Comparison of ENCODE assay signal across 1 cellular context in the genomic region with DNA sequence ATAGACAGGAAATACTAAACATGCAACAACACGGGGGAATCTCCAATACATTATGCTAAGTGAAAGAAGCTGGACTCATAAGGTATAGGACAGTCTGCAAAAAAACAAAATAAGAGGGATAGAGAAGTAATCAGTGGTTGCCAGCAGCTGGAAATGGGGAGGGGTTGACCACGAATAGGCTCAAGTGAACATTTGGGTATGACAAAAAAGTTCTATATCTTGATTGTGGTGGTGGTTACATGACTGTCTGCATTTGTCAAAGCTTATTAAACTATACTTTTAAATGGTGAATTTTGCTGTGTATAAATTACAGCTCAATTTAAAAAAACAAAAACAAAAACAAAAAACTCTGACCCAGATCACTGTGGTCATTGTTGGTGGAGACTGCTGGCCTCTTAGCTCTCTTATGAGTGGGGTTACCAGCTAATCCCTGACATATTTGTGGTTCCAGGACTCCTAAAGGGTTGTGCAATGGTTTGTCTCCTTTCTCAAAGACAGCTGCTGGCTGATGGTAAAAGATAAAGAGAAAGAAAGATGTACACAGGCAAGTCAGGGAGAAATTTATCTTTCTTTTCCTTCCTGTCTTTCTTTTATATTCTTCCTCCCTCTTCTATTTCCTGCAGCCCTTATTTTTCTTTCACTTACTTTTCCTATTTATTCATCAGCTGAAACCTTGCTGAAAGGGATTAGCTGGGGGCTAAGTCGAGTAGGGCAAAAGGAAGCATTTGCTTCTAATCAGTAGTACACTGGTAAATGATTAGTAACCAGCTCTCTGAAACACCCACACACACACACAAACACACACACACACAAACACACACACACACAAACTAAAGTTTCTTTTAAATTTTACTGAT.
TF ChIP-seq lines count a peak whose summit lies in the region.

No MANE protein-coding gene starts in this region.

TF ChIP-seq in K562, 482 proteins besides CTCF, POLR2A, EP300 and RAD21 (continued from another document and continues in another):
- TF ChIP-seq, protein P1, sequence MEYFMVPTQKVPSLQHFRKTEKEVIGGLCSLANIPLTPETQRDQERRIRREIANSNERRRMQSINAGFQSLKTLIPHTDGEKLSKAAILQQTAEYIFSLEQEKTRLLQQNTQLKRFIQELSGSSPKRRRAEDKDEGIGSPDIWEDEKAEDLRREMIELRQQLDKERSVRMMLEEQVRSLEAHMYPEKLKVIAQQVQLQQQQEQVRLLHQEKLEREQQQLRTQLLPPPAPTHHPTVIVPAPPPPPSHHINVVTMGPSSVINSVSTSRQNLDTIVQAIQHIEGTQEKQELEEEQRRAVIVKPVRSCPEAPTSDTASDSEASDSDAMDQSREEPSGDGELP (CRISPR knock-in tag; IDR thresholded peaks at IDR 0.05; ENCODE audit: borderline replicate concordance): peak; percentile 76
- TF ChIP-seq SREBF1 (IDR thresholded peaks at IDR 0.05; ENCODE audit: borderline replicate concordance, low read depth, low read length): no peak
- no peak for TF ChIP-seq ETS1 (conservative IDR thresholded peaks at IDR 0.05; ENCODE audit: control insufficient read depth, low read depth, low read length)
- no peak for TF ChIP-seq ESRRB (CRISPR knock-in tag; IDR thresholded peaks at IDR 0.05; ENCODE audit: borderline replicate concordance)
- TF ChIP-seq NR2F6 (CRISPR knock-in tag; IDR thresholded peaks at IDR 0.05): no peak
- TF ChIP-seq, protein P2, sequence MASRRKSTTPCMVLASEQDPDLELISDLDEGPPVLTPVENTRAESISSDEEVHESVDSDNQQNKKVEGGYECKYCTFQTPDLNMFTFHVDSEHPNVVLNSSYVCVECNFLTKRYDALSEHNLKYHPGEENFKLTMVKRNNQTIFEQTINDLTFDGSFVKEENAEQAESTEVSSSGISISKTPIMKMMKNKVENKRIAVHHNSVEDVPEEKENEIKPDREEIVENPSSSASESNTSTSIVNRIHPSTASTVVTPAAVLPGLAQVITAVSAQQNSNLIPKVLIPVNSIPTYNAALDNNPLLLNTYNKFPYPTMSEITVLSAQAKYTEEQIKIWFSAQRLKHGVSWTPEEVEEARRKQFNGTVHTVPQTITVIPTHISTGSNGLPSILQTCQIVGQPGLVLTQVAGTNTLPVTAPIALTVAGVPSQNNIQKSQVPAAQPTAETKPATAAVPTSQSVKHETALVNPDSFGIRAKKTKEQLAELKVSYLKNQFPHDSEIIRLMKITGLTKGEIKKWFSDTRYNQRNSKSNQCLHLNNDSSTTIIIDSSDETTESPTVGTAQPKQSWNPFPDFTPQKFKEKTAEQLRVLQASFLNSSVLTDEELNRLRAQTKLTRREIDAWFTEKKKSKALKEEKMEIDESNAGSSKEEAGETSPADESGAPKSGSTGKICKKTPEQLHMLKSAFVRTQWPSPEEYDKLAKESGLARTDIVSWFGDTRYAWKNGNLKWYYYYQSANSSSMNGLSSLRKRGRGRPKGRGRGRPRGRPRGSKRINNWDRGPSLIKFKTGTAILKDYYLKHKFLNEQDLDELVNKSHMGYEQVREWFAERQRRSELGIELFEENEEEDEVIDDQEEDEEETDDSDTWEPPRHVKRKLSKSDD (conservative IDR thresholded peaks at IDR 0.05; ENCODE audit: low read length): no peak
- TF ChIP-seq POLR3G (IDR thresholded peaks at IDR 0.05; ENCODE audit: extremely low read depth, insufficient read length, insufficient replicate concordance): no peak
- TF ChIP-seq CREM (IDR thresholded peaks at IDR 0.05; ENCODE audit: low read depth): no peak
- TF ChIP-seq TFAM (CRISPR knock-in tag; conservative IDR thresholded peaks at IDR 0.05): no peak
- no peak for TF ChIP-seq IRF2 (CRISPR knock-in tag; IDR thresholded peaks at IDR 0.05)
- no peak for TF ChIP-seq ARID3B (CRISPR knock-in tag; IDR thresholded peaks at IDR 0.05; ENCODE audit: borderline replicate concordance)
- TF ChIP-seq PHB (CRISPR knock-in tag; IDR thresholded peaks at IDR 0.05): no peak
- no peak; the same call in 1 of the 2 replicates for TF ChIP-seq LCOR (CRISPR knock-in tag; IDR thresholded peaks at IDR 0.05)
- TF ChIP-seq, protein P3, sequence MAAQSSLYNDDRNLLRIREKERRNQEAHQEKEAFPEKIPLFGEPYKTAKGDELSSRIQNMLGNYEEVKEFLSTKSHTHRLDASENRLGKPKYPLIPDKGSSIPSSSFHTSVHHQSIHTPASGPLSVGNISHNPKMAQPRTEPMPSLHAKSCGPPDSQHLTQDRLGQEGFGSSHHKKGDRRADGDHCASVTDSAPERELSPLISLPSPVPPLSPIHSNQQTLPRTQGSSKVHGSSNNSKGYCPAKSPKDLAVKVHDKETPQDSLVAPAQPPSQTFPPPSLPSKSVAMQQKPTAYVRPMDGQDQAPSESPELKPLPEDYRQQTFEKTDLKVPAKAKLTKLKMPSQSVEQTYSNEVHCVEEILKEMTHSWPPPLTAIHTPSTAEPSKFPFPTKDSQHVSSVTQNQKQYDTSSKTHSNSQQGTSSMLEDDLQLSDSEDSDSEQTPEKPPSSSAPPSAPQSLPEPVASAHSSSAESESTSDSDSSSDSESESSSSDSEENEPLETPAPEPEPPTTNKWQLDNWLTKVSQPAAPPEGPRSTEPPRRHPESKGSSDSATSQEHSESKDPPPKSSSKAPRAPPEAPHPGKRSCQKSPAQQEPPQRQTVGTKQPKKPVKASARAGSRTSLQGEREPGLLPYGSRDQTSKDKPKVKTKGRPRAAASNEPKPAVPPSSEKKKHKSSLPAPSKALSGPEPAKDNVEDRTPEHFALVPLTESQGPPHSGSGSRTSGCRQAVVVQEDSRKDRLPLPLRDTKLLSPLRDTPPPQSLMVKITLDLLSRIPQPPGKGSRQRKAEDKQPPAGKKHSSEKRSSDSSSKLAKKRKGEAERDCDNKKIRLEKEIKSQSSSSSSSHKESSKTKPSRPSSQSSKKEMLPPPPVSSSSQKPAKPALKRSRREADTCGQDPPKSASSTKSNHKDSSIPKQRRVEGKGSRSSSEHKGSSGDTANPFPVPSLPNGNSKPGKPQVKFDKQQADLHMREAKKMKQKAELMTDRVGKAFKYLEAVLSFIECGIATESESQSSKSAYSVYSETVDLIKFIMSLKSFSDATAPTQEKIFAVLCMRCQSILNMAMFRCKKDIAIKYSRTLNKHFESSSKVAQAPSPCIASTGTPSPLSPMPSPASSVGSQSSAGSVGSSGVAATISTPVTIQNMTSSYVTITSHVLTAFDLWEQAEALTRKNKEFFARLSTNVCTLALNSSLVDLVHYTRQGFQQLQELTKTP (IDR thresholded peaks at IDR 0.05; ENCODE audit: low read depth in 1 of 2, partially characterized antibody in 2 of 2): no peak
- no peak for TF ChIP-seq CBX5 (IDR thresholded peaks at IDR 0.05; ENCODE audit: borderline replicate concordance, low read depth)
- TF ChIP-seq YY1 (IDR thresholded peaks at IDR 0.05; ENCODE audit: borderline replicate concordance in 1 of 3, control insufficient read depth in 1 of 3, extremely low read depth in 1 of 3, insufficient read depth in 3 of 3, insufficient read length in 1 of 3, insufficient replicate concordance in 2 of 3, low read depth in 1 of 3, low read length in 2 of 3): no peak
- no peak for TF ChIP-seq SFPQ (IDR thresholded peaks at IDR 0.05; ENCODE audit: low read depth, low read length)
- peak; percentile 6; the same call in 1 of the 2 replicates for TF ChIP-seq ARID2 (IDR thresholded peaks at IDR 0.05)
- TF ChIP-seq ELK1 (CRISPR knock-in tag; IDR thresholded peaks at IDR 0.05): no peak
- no peak for TF ChIP-seq ETS2 (tag; IDR thresholded peaks at IDR 0.05; ENCODE audit: borderline replicate concordance, poor library complexity, severe bottlenecking)
- TF ChIP-seq MNT (conservative IDR thresholded peaks at IDR 0.05): peak in 1 of 2 experiments; percentile 32; a peak in 3 of 4 replicates
- TF ChIP-seq, protein P4, sequence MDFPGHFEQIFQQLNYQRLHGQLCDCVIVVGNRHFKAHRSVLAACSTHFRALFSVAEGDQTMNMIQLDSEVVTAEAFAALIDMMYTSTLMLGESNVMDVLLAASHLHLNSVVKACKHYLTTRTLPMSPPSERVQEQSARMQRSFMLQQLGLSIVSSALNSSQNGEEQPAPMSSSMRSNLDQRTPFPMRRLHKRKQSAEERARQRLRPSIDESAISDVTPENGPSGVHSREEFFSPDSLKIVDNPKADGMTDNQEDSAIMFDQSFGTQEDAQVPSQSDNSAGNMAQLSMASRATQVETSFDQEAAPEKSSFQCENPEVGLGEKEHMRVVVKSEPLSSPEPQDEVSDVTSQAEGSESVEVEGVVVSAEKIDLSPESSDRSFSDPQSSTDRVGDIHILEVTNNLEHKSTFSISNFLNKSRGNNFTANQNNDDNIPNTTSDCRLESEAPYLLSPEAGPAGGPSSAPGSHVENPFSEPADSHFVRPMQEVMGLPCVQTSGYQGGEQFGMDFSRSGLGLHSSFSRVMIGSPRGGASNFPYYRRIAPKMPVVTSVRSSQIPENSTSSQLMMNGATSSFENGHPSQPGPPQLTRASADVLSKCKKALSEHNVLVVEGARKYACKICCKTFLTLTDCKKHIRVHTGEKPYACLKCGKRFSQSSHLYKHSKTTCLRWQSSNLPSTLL (IDR thresholded peaks at IDR 0.05): no peak
- no peak for TF ChIP-seq ZNF785 (CRISPR knock-in tag; IDR thresholded peaks at IDR 0.05)
- TF ChIP-seq NONO (IDR thresholded peaks at IDR 0.05; ENCODE audit: low read depth in 2 of 2, low read length in 1 of 2): no peak
- no peak for TF ChIP-seq ZFP91 (CRISPR knock-in tag; IDR thresholded peaks at IDR 0.05)
- no peak for TF ChIP-seq EZH2 (IDR thresholded peaks at IDR 0.05; ENCODE audit: borderline replicate concordance, low read depth, low read length)
- no peak for TF ChIP-seq MYBL2 (IDR thresholded peaks at IDR 0.05; ENCODE audit: low read depth)
- TF ChIP-seq MYBL2 (CRISPR knock-in tag; IDR thresholded peaks at IDR 0.05; ENCODE audit: borderline replicate concordance): no peak
- TF ChIP-seq SETDB1 (IDR thresholded peaks at IDR 0.05; ENCODE audit: low read length): no peak
- no peak for TF ChIP-seq MCM3 (IDR thresholded peaks at IDR 0.05)
